In the genomic region with DNA sequence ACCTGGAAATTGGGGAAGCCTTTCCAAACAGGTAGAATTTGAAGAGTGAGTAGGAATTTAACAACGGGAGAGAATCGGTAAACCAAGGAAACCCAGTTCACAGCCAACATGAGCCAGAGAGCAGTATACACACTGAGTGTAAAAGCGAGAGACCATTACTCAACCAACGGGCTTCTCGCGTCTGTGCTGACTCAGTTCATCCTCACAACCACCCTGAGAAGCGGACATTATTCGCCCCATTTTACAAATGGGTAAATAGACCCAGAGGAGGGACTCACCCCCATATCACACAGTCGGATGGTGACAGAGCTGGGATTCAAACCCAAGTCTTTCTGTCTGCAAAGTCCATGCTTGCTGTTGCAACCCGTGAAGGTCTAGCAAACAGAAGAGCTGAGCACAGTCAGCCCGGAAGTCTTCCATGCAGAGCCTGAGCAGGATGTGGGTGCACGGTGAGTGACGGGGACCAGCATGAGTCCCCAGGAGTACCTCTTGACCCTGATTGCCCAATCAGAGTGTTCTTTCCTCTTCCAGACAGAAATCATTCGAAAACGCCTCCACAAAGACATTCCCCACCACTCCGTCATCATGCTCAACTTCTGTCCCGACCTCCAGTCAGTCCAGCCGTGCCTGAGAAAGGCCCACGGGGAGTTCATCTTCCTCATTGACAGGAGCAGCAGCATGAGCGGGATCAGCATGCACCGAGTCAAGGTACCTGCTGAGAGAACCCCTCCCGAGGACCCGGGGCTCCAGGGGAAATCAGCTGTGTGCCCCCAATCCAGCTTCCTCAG, we compare ENCODE assay signal across 1 cellular context.
TF ChIP-seq lines count a peak whose summit lies in the region.

No MANE protein-coding gene starts in this region.

TF ChIP-seq in K562, 482 proteins besides CTCF, POLR2A, EP300 and RAD21 (continued from another document):
- TF ChIP-seq, protein P1, sequence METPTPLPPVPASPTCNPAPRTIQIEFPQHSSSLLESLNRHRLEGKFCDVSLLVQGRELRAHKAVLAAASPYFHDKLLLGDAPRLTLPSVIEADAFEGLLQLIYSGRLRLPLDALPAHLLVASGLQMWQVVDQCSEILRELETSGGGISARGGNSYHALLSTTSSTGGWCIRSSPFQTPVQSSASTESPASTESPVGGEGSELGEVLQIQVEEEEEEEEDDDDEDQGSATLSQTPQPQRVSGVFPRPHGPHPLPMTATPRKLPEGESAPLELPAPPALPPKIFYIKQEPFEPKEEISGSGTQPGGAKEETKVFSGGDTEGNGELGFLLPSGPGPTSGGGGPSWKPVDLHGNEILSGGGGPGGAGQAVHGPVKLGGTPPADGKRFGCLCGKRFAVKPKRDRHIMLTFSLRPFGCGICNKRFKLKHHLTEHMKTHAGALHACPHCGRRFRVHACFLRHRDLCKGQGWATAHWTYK (CRISPR knock-in tag; IDR thresholded peaks at IDR 0.05), result no peak
